Comparison of ENCODE assay signal across 8 cellular contexts in the genomic region with DNA sequence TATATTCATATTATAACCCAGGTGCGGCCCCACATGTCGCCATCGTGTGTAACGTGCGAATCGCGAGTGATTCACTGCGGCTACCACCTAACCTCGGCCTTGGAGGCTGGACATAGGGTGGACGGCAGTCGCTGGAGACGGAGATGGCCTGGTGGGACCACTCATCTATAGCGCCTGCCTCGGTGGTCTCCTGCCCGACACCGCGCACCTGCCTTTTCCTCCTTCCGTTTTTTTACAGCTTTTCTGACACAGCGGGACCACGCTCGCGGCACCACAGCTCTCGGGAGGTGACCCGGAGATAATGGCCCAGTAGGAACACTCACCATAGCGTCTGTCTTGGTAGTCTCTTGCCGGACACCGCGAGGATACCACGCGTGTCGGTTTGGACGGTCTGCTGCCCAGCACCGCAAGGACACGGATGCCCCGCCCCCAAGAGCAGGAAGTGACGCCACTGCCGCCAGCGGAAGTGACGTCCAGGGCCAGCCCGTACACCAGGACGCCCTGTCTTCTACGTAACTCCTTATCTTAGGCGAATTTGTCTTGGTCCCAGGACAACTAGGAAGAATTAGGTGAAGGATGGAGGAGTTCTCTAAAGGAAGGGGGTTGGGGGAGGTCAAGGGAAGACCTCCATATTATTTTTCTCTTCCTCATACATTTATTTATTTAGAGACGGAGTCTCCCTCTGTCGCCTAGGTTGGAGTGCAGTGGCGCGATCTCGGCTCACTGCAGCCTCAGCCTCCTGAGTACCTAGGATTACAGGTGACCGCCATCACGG. TPM values are rescaled to one million over a fixed set of nuclear protein-coding genes. Genes with fewer than 3 reads are reported as not detected.
DNase-seq lines count a peak whose midpoint lies in the region; ATAC-seq and TF ChIP-seq lines count a peak whose summit lies in the region.

No MANE protein-coding gene starts in this region.

- CTCF ChIA-PET in GM10248 (lab: Yijun Ruan, JAX), result interaction anchor here (2.6 kb wide), 1 partner anchor 15 kb away, joined by 13 read pairs; no protein-coding TSS in a partner anchor

- POLR2A ChIA-PET in GM10248 (lab: Yijun Ruan, JAX), result no interaction called here

- H3K4me3 Mint-ChIP-seq in endothelial cell (ENCODE audit: unreplicated experiment) (peak overlapping the region; percentile 98), mesothelial cell of epicardium (peak overlapping the region; percentile 99)

- ATAC-seq in HG02943 (IDR thresholded peaks at IDR 0.05; ENCODE audit: low read depth, unreplicated experiment), result peak; percentile 72

- H3K36me3 Mint-ChIP-seq in endothelial cell (ENCODE audit: low read depth, unreplicated experiment), result peaks cover 9% of the 10 kb centered on the region
- H3K36me3 Mint-ChIP-seq in mesothelial cell of epicardium, result peaks cover 16% of the 10 kb centered on the region

- H3K27me3 Mint-ChIP-seq in endothelial cell (ENCODE audit: unreplicated experiment) (peaks cover 4% of the 10 kb centered on the region), mesothelial cell of epicardium (ENCODE audit: low read depth) (no peaks in the 10 kb centered on the region)

- no peak for TF ChIP-seq CTCF in GM10248 (IDR thresholded peaks at IDR 0.05; ENCODE audit: control extremely low read depth, extremely low read depth, low read depth, missing control alignments)
- no peak for TF ChIP-seq CTCF in endothelial cell (IDR thresholded peaks at IDR 0.05; ENCODE audit: unreplicated experiment)
- no peak for TF ChIP-seq CTCF in mesothelial cell of epicardium (IDR thresholded peaks at IDR 0.05; ENCODE audit: unreplicated experiment)

- peaks cover 5% of the 10 kb centered on the region for H3K4me1 Mint-ChIP-seq in endothelial cell (ENCODE audit: unreplicated experiment)
- H3K4me1 Mint-ChIP-seq in mesothelial cell of epicardium, result peaks cover 4% of the 10 kb centered on the region

- H3K27ac Mint-ChIP-seq in endothelial cell (ENCODE audit: unreplicated experiment), result peak overlapping the region; percentile 84
- H3K27ac Mint-ChIP-seq in mesothelial cell of epicardium, result peak overlapping the region; percentile 96

- DNase-seq in GM10248 (ENCODE audit: extremely low spot score), result peak; percentile 86
- DNase-seq in NOMO-1 (lab: John Stamatoyannopoulos, UW; ENCODE audit: unreplicated experiment in 2 of 2), result peak; percentile 39 to 57
- peak; percentile 82 for DNase-seq in activated CD8-positive, alpha-beta memory T cell treated with anti-CD3 and anti-CD28 coated beads, Interleukin-2, amount 50 U/mL, for 24 hours (ENCODE audit: extremely low read depth)
- peak; percentile 81 for DNase-seq in endothelial cell (ENCODE audit: low spot score)
- DNase-seq in mesothelial cell of epicardium (ENCODE audit: low spot score in 2 of 2, unreplicated experiment in 2 of 2), result peak; percentile 72 to 94
- DNase-seq in stimulated activated CD8-positive, alpha-beta memory T cell treated with anti-CD3 and anti-CD28 coated beads, Interleukin-12 subunit alpha, Interleukin-12 subunit beta, amount 100 ng/mL, for 4 hours (ENCODE audit: low read depth), result peak; percentile 71
- no peak for DNase-seq in NCI-H510A (lab: John Stamatoyannopoulos, UW)

- H3K9me3 Mint-ChIP-seq in endothelial cell (ENCODE audit: unreplicated experiment) (no peaks in the 10 kb centered on the region), mesothelial cell of epicardium (no peaks in the 10 kb centered on the region)

RNA-seq across cellular contexts. Expression of a gene that starts 6.4 kb away (rescaled TPM):
- 133 TPM for total RNA-seq in endothelial cell (ENCODE audit: unreplicated experiment)
- total RNA-seq in mesothelial cell of epicardium, result 110 to 116 TPM (median 115 TPM) in 3 replicates

RNA-seq across cellular contexts. Expression of a gene that starts 17.1 kb away (rescaled TPM):
- total RNA-seq in endothelial cell (ENCODE audit: unreplicated experiment) (0.38 TPM), mesothelial cell of epicardium (0.38 to 2.1 TPM (median 1.3 TPM) in 3 replicates)
